ENCODE assay signal across 10 cellular contexts in the genomic region with DNA sequence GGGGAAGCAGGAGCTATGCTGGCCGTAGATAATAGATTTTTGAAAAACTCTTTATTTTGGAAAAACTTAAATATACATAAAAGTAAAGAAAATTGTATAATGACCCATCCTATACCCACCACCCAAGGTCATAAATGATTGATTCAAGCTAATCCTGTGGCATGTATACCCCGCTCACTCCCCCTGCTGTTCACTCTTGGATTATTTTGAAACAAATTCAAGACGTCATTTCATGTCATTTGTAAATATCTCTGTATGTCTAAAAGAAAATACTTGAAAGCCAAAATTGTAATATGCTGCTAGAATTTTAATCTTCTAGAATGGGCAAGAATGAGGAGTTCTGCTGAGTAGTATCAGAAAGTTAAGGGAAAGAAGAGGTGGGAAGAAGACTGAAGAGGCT.
DNase-seq lines count a peak whose midpoint lies in the region; ATAC-seq and TF ChIP-seq lines count a peak whose summit lies in the region.
"Had no signal": no experiment of that assay in that cellular context is flagged by ENCODE, and none has a peak within 500 bp of the region (broad histone marks: within the 10 kb centered on the region; RNA-seq: fewer than 3 reads in every experiment).

No MANE protein-coding gene starts in this region.

- no peaks in the 10 kb centered on the region for H3K4me1 ChIP-seq in Karpas-422 (ENCODE audit: low read length)
- H3K4me1 ChIP-seq in lower lobe of right lung = peaks cover 30% of the 10 kb centered on the region

- TF ChIP-seq CTCF in C4-2B (conservative IDR thresholded peaks at IDR 0.05) (peak; percentile 59), brain microvascular endothelial cell (IDR thresholded peaks at IDR 0.05; ENCODE audit: low read depth, low read length, missing control alignments) (peak; percentile 61), lower lobe of right lung (IDR thresholded peaks at IDR 0.05) (peak; percentile 30)

- H4K20me1 ChIP-seq in Karpas-422 (ENCODE audit: insufficient read depth, low read depth, low read length) = no peaks in the 10 kb centered on the region

- H3K27ac Mint-ChIP-seq in stimulated activated naive B cell treated with anti-CD40 and anti-IgM and Interleukin-4, amounts not matched to agents 10 μg/mL and 1 μg/mL and 100 μg/mL, for 72 hours = no peak overlapping the region
- H3K27ac Mint-ChIP-seq: activated naive CD8-positive, alpha-beta T cell treated with anti-CD3 and anti-CD28 coated beads, Interleukin-2, amount 10 ng/mL, durations not matched to agents 7 days and 5 days had no signal

- H3K9me3 Mint-ChIP-seq in stimulated activated naive B cell treated with anti-CD40 and anti-IgM and Interleukin-4, amounts not matched to agents 10 μg/mL and 1 μg/mL and 100 μg/mL, for 72 hours = peaks cover 0 to 2% of the 10 kb centered on the region in 2 donors
- H3K9me3 Mint-ChIP-seq: activated naive CD8-positive, alpha-beta T cell treated with anti-CD3 and anti-CD28 coated beads, Interleukin-2, amount 10 ng/mL, durations not matched to agents 7 days and 5 days had no signal

- H3K9me2 ChIP-seq in Karpas-422 (replicated peaks; ENCODE audit: insufficient read depth, low read length) = no peaks in the 10 kb centered on the region

- H3K27me3 ChIP-seq in Karpas-422 (ENCODE audit: low read length) (no peaks in the 10 kb centered on the region), brain microvascular endothelial cell (replicated peaks) (no peaks in the 10 kb centered on the region), lower lobe of right lung (ENCODE audit: low read depth) (no peaks in the 10 kb centered on the region)

- H2AFZ ChIP-seq in Karpas-422 (ENCODE audit: low read length) = no peak overlapping the region

- H3K27me3 Mint-ChIP-seq in stimulated activated naive B cell treated with anti-CD40 and anti-IgM and Interleukin-4, amounts not matched to agents 10 μg/mL and 1 μg/mL and 100 μg/mL, for 72 hours = peaks cover 7 to 8% of the 10 kb centered on the region in 2 donors

- H3K4me3 ChIP-seq in Karpas-422 (ENCODE audit: low read length) (no peak overlapping the region), brain microvascular endothelial cell (ENCODE audit: low read depth, low read length) (no peak overlapping the region), lower lobe of right lung (no peak overlapping the region)

- no peak overlapping the region for H3K27ac ChIP-seq in C4-2B
- H3K27ac ChIP-seq in Karpas-422 (ENCODE audit: low read length) = no peak overlapping the region
- no peak overlapping the region for H3K27ac ChIP-seq in brain microvascular endothelial cell
- peak overlapping the region; percentile 37 for H3K27ac ChIP-seq in lower lobe of right lung

- no peaks in the 10 kb centered on the region for H3K79me2 ChIP-seq in Karpas-422 (ENCODE audit: low read length)

- H3K4me1 Mint-ChIP-seq in stimulated activated naive B cell treated with anti-CD40 and anti-IgM and Interleukin-4, amounts not matched to agents 10 μg/mL and 1 μg/mL and 100 μg/mL, for 72 hours = no peaks in the 10 kb centered on the region
- H3K4me1 Mint-ChIP-seq: activated naive CD8-positive, alpha-beta T cell treated with anti-CD3 and anti-CD28 coated beads, Interleukin-2, amount 10 ng/mL, durations not matched to agents 7 days and 5 days had no signal

- no peak overlapping the region for H3K9ac ChIP-seq in Karpas-422 (ENCODE audit: low read length)

- no peaks in the 10 kb centered on the region for H3K36me3 ChIP-seq in Karpas-422 (ENCODE audit: insufficient read depth, low read length)
- H3K36me3 ChIP-seq in brain microvascular endothelial cell (replicated peaks) = no peaks in the 10 kb centered on the region
- no peaks in the 10 kb centered on the region for H3K36me3 ChIP-seq in lower lobe of right lung

- ATAC-seq in lower lobe of right lung = no peak
- ATAC-seq in stimulated activated naive B cell treated with anti-CD40 and anti-IgM and Interleukin-4, amounts not matched to agents 10 μg/mL and 1 μg/mL and 100 μg/mL, for 72 hours (replicated peaks) = no peak

- peak; percentile 58 for DNase-seq in Karpas-422
- DNase-seq in brain microvascular endothelial cell = no peak
- no peak for DNase-seq in lower lobe of right lung
- DNase-seq in stimulated activated naive B cell treated with anti-CD40 and anti-IgM and Interleukin-4, amounts not matched to agents 10 μg/mL and 1 μg/mL and 100 μg/mL, for 72 hours = no peak
- DNase-seq in stimulated activated CD4-positive, alpha-beta T cell treated with anti-CD3 and anti-CD28 coated beads, Interleukin-2, amount 100 ng/mL, for 24 hours = no peak
- no peak for DNase-seq in activated naive CD4-positive, alpha-beta T cell treated with Interleukin-2 at 50 U/mL for 16 hours
- no peak for DNase-seq in mesenteric fat pad (ENCODE audit: low spot score)
- DNase-seq: activated naive CD8-positive, alpha-beta T cell treated with anti-CD3 and anti-CD28 coated beads, Interleukin-2, amount 10 ng/mL, durations not matched to agents 7 days and 5 days; T-helper 1 cell had no signal

- H3K36me3 Mint-ChIP-seq in stimulated activated naive B cell treated with anti-CD40 and anti-IgM and Interleukin-4, amounts not matched to agents 10 μg/mL and 1 μg/mL and 100 μg/mL, for 72 hours = no peaks in the 10 kb centered on the region
- H3K36me3 Mint-ChIP-seq: activated naive CD8-positive, alpha-beta T cell treated with anti-CD3 and anti-CD28 coated beads, Interleukin-2, amount 10 ng/mL, durations not matched to agents 7 days and 5 days had no signal

- intact Hi-C loops in lower lobe of right lung (cut with DNase I) = no loop called here

- H3K4me3 Mint-ChIP-seq in stimulated activated naive B cell treated with anti-CD40 and anti-IgM and Interleukin-4, amounts not matched to agents 10 μg/mL and 1 μg/mL and 100 μg/mL, for 72 hours = no peak overlapping the region
- H3K4me3 Mint-ChIP-seq: activated naive CD8-positive, alpha-beta T cell treated with anti-CD3 and anti-CD28 coated beads, Interleukin-2, amount 10 ng/mL, durations not matched to agents 7 days and 5 days had no signal

- H3K9me3 ChIP-seq in Karpas-422 (ENCODE audit: low read length) (no peaks in the 10 kb centered on the region), lower lobe of right lung (no peaks in the 10 kb centered on the region)

- H3K4me2 ChIP-seq in Karpas-422 (ENCODE audit: low read depth, low read length, poor library complexity, severe bottlenecking) = no peak overlapping the region

- in situ Hi-C loops in brain microvascular endothelial cell (cut with HindIII; ENCODE audit: low pct_ligation_motif_present, low sequenced_read_pairs) = loop anchor here (25.0 kb wide), 1 partner anchor 269 kb away; no protein-coding TSS in a partner anchor
